In the genomic region with DNA sequence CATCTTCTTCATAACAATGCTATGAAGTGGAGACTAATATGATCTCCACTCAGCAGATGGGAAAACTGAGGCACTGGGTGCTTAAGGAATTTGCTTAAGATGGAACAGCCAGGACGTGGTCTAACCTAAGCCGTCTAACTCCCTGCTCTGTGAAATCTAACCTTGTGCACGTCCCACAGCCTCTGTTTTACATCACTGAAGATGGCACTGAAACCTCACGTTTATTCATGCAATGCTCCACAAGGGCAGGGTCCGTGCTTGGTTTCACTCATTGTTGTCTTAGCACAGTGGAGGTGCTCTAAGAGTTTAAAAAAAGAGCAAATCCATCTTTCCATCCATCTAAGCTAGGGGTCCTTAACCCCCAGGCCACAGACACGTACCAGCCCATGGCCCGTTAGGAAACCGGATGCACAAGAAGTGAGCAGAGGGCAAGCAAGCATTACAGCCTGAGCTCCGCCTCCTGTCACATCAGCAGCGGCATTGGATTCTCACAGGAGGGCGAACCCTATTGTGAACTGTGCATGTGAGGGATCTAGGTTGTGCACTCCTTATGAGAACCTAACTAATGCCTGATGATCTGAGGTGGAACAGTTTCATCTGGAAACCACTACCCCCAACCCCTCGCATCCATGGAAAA, we compare ENCODE assay signal across 24 cellular contexts.
DNase-seq lines count a peak whose midpoint lies in the region; TF ChIP-seq lines count a peak whose summit lies in the region.
"Had no signal": no experiment of that assay in that cellular context is flagged by ENCODE, and none has a peak within 500 bp of the region (broad histone marks: within the 10 kb centered on the region; RNA-seq: fewer than 3 reads in every experiment).

No MANE protein-coding gene starts in this region.

- H3K79me2 ChIP-seq in DOHH2 (ENCODE audit: control insufficient read depth, low read length), result peaks cover 89% of the 10 kb centered on the region
- no peaks in the 10 kb centered on the region for H3K79me2 ChIP-seq in MM.1S (ENCODE audit: low read length)

- H3K4me3 ChIP-seq in DOHH2 (ENCODE audit: low read length) (0 out of 2 replicates have a peak overlapping the region, but pooled peaks have one; percentile 4), neutrophil (ENCODE audit: low read depth in 1 of 2, low read length in 1 of 2) (no peak overlapping the region), MM.1S (ENCODE audit: low read length) (no peak overlapping the region), vagina (no peak overlapping the region)
- H3K4me3 ChIP-seq: A549, gastroesophageal sphincter, K562, MG63, tibial nerve had no signal

- peaks cover 54% of the 10 kb centered on the region for H3K36me3 Mint-ChIP-seq in activated T-cell treated with anti-CD3 and anti-CD28 coated beads, Interleukin-2, amount 50 U/mL, for 24 hours (ENCODE audit: low read depth)
- H3K36me3 Mint-ChIP-seq in activated naive CD8-positive, alpha-beta T cell treated with anti-CD3 and anti-CD28 coated beads for 36 hours, result peaks cover 64% of the 10 kb centered on the region
- peaks cover 8% of the 10 kb centered on the region for H3K36me3 Mint-ChIP-seq in progenitor cell of endocrine pancreas (ENCODE audit: insufficient read depth)

- peak overlapping the region; percentile 59 for H3K27ac Mint-ChIP-seq in activated T-cell treated with anti-CD3 and anti-CD28 coated beads, Interleukin-2, amount 50 U/mL, for 24 hours
- peak overlapping the region; percentile 54 for H3K27ac Mint-ChIP-seq in activated naive CD8-positive, alpha-beta T cell treated with anti-CD3 and anti-CD28 coated beads for 36 hours
- H3K27ac Mint-ChIP-seq in progenitor cell of endocrine pancreas, result no peak overlapping the region

- no peaks in the 10 kb centered on the region for H3K27me3 Mint-ChIP-seq in activated T-cell treated with anti-CD3 and anti-CD28 coated beads, Interleukin-2, amount 50 U/mL, for 24 hours
- H3K27me3 Mint-ChIP-seq in activated naive CD8-positive, alpha-beta T cell treated with anti-CD3 and anti-CD28 coated beads for 36 hours, result no peaks in the 10 kb centered on the region
- H3K27me3 Mint-ChIP-seq in progenitor cell of endocrine pancreas, result no peaks in the 10 kb centered on the region

- no peak for DNase-seq in activated T-cell treated with anti-CD3 and anti-CD28 coated beads, Interleukin-2, amount 50 U/mL, for 24 hours
- no peak for DNase-seq in activated T-cell treated with anti-CD3 and anti-CD28 coated beads, Interleukin-2, amount 50 U/mL, for 1 hour
- DNase-seq in activated naive CD8-positive, alpha-beta T cell treated with anti-CD3 and anti-CD28 coated beads for 36 hours, result no peak
- DNase-seq in MM.1S (no peak), vagina (ENCODE audit: extremely low spot score in 2 of 2) (no peak), progenitor cell of endocrine pancreas (ENCODE audit: low spot score, unreplicated experiment) (no peak)
- DNase-seq: cerebellar nuclear complex; hypothalamus; immature natural killer cell; MG63; NCI-H1417; NCI-H2029 treated with DMSO at 0.1 percent for 48 hours; NCI-H446; NCI-H82; nucleus accumbens; SK-N-SH; stimulated activated CD4-positive, alpha-beta T cell treated with anti-CD3 and anti-CD28 coated beads, Interleukin-15, amount 100 ng/mL, for 24 hours had no signal

- peak overlapping the region; percentile 29 for H3K4me2 ChIP-seq in DOHH2 (ENCODE audit: low read length)
- no peak overlapping the region for H3K4me2 ChIP-seq in MM.1S (ENCODE audit: low read depth, low read length)
- H3K4me2 ChIP-seq: SK-N-SH had no signal

- H3K9ac ChIP-seq in MM.1S (ENCODE audit: low read length), result no peak overlapping the region
- H3K9ac ChIP-seq: SK-N-SH had no signal

- H3K27me3 ChIP-seq in DOHH2 (ENCODE audit: control insufficient read depth, low read length) (no peaks in the 10 kb centered on the region), neutrophil (no peaks in the 10 kb centered on the region), MM.1S (replicated peaks; ENCODE audit: insufficient read depth, low read length) (no peaks in the 10 kb centered on the region), vagina (no peaks in the 10 kb centered on the region)
- H3K27me3 ChIP-seq: gastroesophageal sphincter, MG63, tibial nerve had no signal

- H3F3A ChIP-seq in DOHH2 (ENCODE audit: control insufficient read depth, insufficient read depth) (no peaks in the 10 kb centered on the region), MM.1S (ENCODE audit: insufficient read depth, low read length) (no peaks in the 10 kb centered on the region)

- TF ChIP-seq POLR2A in vagina (IDR thresholded peaks at IDR 0.05), result no peak

- H3K4me3 Mint-ChIP-seq in activated T-cell treated with anti-CD3 and anti-CD28 coated beads, Interleukin-2, amount 50 U/mL, for 24 hours, result no peak overlapping the region
- H3K4me3 Mint-ChIP-seq in activated naive CD8-positive, alpha-beta T cell treated with anti-CD3 and anti-CD28 coated beads for 36 hours, result no peak overlapping the region
- H3K4me3 Mint-ChIP-seq in progenitor cell of endocrine pancreas (ENCODE audit: low read depth), result no peak overlapping the region
- H3K4me3 Mint-ChIP-seq: immature natural killer cell had no signal

- no peaks in the 10 kb centered on the region for H3K9me2 ChIP-seq in DOHH2 (replicated peaks; ENCODE audit: control insufficient read depth, low read length)
- no peaks in the 10 kb centered on the region for H3K9me2 ChIP-seq in MM.1S (replicated peaks; ENCODE audit: insufficient read depth, low read length)
- H3K9me2 ChIP-seq: SK-N-SH had no signal

- H4K20me1 ChIP-seq in DOHH2 (ENCODE audit: control insufficient read depth, insufficient read depth, low read depth, low read length) (no peaks in the 10 kb centered on the region), MM.1S (ENCODE audit: insufficient read depth, low read length) (no peaks in the 10 kb centered on the region)

- TF ChIP-seq CTCF in DOHH2 (IDR thresholded peaks at IDR 0.05; ENCODE audit: low read depth, low read length, poor library complexity, severe bottlenecking) (no peak), neutrophil (IDR thresholded peaks at IDR 0.05) (no peak), MM.1S (IDR thresholded peaks at IDR 0.05; ENCODE audit: low read length) (no peak), vagina (IDR thresholded peaks at IDR 0.05) (no peak), progenitor cell of endocrine pancreas (IDR thresholded peaks at IDR 0.05; ENCODE audit: unreplicated experiment) (no peak)

- H3K36me3 ChIP-seq in DOHH2 (ENCODE audit: control insufficient read depth, low read length) (peaks cover 7% of the 10 kb centered on the region; the same call in 1 of the 2 replicates), neutrophil (no peaks in the 10 kb centered on the region), MM.1S (replicated peaks; ENCODE audit: insufficient read depth, low read length) (no peaks in the 10 kb centered on the region), vagina (no peaks in the 10 kb centered on the region)
- H3K36me3 ChIP-seq: gastroesophageal sphincter, MG63, tibial nerve had no signal

- peaks cover 84% of the 10 kb centered on the region for H3K4me1 Mint-ChIP-seq in activated T-cell treated with anti-CD3 and anti-CD28 coated beads, Interleukin-2, amount 50 U/mL, for 24 hours (ENCODE audit: low read depth)
- H3K4me1 Mint-ChIP-seq in activated naive CD8-positive, alpha-beta T cell treated with anti-CD3 and anti-CD28 coated beads for 36 hours, result peaks cover 75% of the 10 kb centered on the region
- H3K4me1 Mint-ChIP-seq in progenitor cell of endocrine pancreas (ENCODE audit: low read depth), result peaks cover 12% of the 10 kb centered on the region

- H3K9me3 ChIP-seq in DOHH2 (ENCODE audit: control insufficient read depth, insufficient read depth, low read length) (no peaks in the 10 kb centered on the region), neutrophil (no peaks in the 10 kb centered on the region), MM.1S (replicated peaks; ENCODE audit: insufficient read depth, low read length) (no peaks in the 10 kb centered on the region), vagina (no peaks in the 10 kb centered on the region)
- H3K9me3 ChIP-seq: A549, gastroesophageal sphincter, MG63, SK-N-SH, tibial nerve had no signal

- peaks cover 10% of the 10 kb centered on the region for H3K9me3 Mint-ChIP-seq in activated T-cell treated with anti-CD3 and anti-CD28 coated beads, Interleukin-2, amount 50 U/mL, for 24 hours
- no peaks in the 10 kb centered on the region for H3K9me3 Mint-ChIP-seq in activated naive CD8-positive, alpha-beta T cell treated with anti-CD3 and anti-CD28 coated beads for 36 hours
- H3K9me3 Mint-ChIP-seq in progenitor cell of endocrine pancreas (ENCODE audit: low read depth), result no peaks in the 10 kb centered on the region
- H3K9me3 Mint-ChIP-seq: immature natural killer cell had no signal

- no peak overlapping the region for H2AFZ ChIP-seq in MM.1S (ENCODE audit: low read length)

- H3K27ac ChIP-seq in DOHH2 (ENCODE audit: low read depth, low read length) (no peak overlapping the region), neutrophil (peak overlapping the region; percentile 77), MM.1S (ENCODE audit: low read length) (no peak overlapping the region), vagina (no peak overlapping the region)
- H3K27ac ChIP-seq: gastroesophageal sphincter, VCaP had no signal

- peaks cover 35% of the 10 kb centered on the region for H3K4me1 ChIP-seq in DOHH2 (ENCODE audit: control insufficient read depth, low read length)
- H3K4me1 ChIP-seq in neutrophil (ENCODE audit: control insufficient read depth in 1 of 2, insufficient read depth in 1 of 2, low read depth in 1 of 2, low read length in 1 of 2), result peaks cover 23 to 30% of the 10 kb centered on the region in 2 experiments
- no peaks in the 10 kb centered on the region for H3K4me1 ChIP-seq in MM.1S (ENCODE audit: low read length)
- peaks cover 28% of the 10 kb centered on the region for H3K4me1 ChIP-seq in vagina

- intact Hi-C loops in vagina (cut with DNase I), result no loop called here
